ENCODE assay signal across 1 cellular context in genomic region chr15:63599401-63600000, GRCh38.
TF ChIP-seq lines count a peak whose summit lies in the region.

No MANE protein-coding gene starts in this region.

TF ChIP-seq in HepG2, 621 proteins besides CTCF, POLR2A, EP300 and RAD21 (continued from another document):
- no peak for TF ChIP-seq NFAT5 (CRISPR knock-in tag; IDR thresholded peaks at IDR 0.05)
- TF ChIP-seq ZNF709 (CRISPR knock-in tag; IDR thresholded peaks at IDR 0.05), result no peak
- no peak for TF ChIP-seq HDAC6 (IDR thresholded peaks at IDR 0.05; ENCODE audit: low read depth, low read length)
- TF ChIP-seq ZNF235 (CRISPR knock-in tag; IDR thresholded peaks at IDR 0.05; ENCODE audit: borderline replicate concordance), result no peak
- TF ChIP-seq TOPORS (CRISPR knock-in tag; IDR thresholded peaks at IDR 0.05), result no peak
- no peak for TF ChIP-seq ZNF564 (CRISPR knock-in tag; IDR thresholded peaks at IDR 0.05)
- TF ChIP-seq MAX (IDR thresholded peaks at IDR 0.05), result no peak
- TF ChIP-seq ZNF331 (CRISPR knock-in tag; IDR thresholded peaks at IDR 0.05), result no peak
- no peak for TF ChIP-seq ZFY (CRISPR knock-in tag; IDR thresholded peaks at IDR 0.05)
- no peak for TF ChIP-seq ZNF672 (CRISPR knock-in tag; IDR thresholded peaks at IDR 0.05)
- no peak for TF ChIP-seq ZNF644 (CRISPR knock-in tag; IDR thresholded peaks at IDR 0.05; ENCODE audit: low read depth)
- no peak for TF ChIP-seq ZNF256 (CRISPR knock-in tag; conservative IDR thresholded peaks at IDR 0.05)
- TF ChIP-seq MLXIP (CRISPR knock-in tag; IDR thresholded peaks at IDR 0.05; ENCODE audit: borderline replicate concordance), result no peak
- TF ChIP-seq CHD4 (IDR thresholded peaks at IDR 0.05; ENCODE audit: borderline replicate concordance, low read length), result no peak
- TF ChIP-seq CSRNP2 (CRISPR knock-in tag; conservative IDR thresholded peaks at IDR 0.05; ENCODE audit: low read depth), result no peak
- no peak for TF ChIP-seq ZNF343 (CRISPR knock-in tag; IDR thresholded peaks at IDR 0.05)
- TF ChIP-seq HOXD1 (CRISPR knock-in tag; IDR thresholded peaks at IDR 0.05), result no peak
- no peak for TF ChIP-seq ZFP37 (CRISPR knock-in tag; IDR thresholded peaks at IDR 0.05; ENCODE audit: borderline replicate concordance)
- no peak for TF ChIP-seq E2F2 (CRISPR knock-in tag; IDR thresholded peaks at IDR 0.05; ENCODE audit: borderline replicate concordance)
- no peak for TF ChIP-seq HES4 (CRISPR knock-in tag; IDR thresholded peaks at IDR 0.05; ENCODE audit: borderline replicate concordance)
- TF ChIP-seq ZNF225 (CRISPR knock-in tag; IDR thresholded peaks at IDR 0.05), result no peak
- no peak for TF ChIP-seq HCFC1 (IDR thresholded peaks at IDR 0.05; ENCODE audit: low read depth, low read length)
- TF ChIP-seq ZNF230 (CRISPR knock-in tag; IDR thresholded peaks at IDR 0.05), result peak; percentile 80; the same call in 1 of the 2 replicates
- TF ChIP-seq PLRG1 (conservative IDR thresholded peaks at IDR 0.05), result no peak
- no peak for TF ChIP-seq ZNF503 (CRISPR knock-in tag; IDR thresholded peaks at IDR 0.05)
- no peak for TF ChIP-seq MEF2D (CRISPR knock-in tag; IDR thresholded peaks at IDR 0.05)
- no peak for TF ChIP-seq ETS1 (CRISPR knock-in tag; IDR thresholded peaks at IDR 0.05)
- no peak for TF ChIP-seq ZNF142 (CRISPR knock-in tag; IDR thresholded peaks at IDR 0.05)
- no peak for TF ChIP-seq FUBP1 (CRISPR knock-in tag; IDR thresholded peaks at IDR 0.05; ENCODE audit: borderline replicate concordance)
TF ChIP-seq in HepG2: peak in this region for 58.
